11 cellular contexts compared by ENCODE assay signal in the genomic region with DNA sequence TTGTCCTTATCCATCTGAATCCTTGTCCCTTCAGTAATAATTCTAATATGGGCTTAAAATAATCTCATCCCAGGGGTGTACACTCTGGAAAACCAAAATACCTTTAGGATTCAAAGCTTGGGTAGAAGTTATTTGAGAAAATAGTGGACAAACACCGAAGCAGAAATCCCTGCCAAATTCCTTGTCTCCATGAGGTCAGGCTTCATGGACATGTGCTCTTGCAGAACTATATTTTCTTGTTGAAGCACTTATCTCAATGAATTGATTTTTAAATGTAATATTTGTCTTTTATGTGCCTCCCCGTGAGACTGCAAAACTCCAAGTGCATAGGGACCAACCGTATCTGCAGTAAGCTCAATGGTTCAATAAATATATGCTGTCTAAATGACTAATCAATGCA.
"Had no signal": no experiment of that assay in that cellular context is flagged by ENCODE, and none has a peak within 500 bp of the region (broad histone marks: within the 10 kb centered on the region; RNA-seq: fewer than 3 reads in every experiment).

No MANE protein-coding gene starts in this region.

- H3K27ac ChIP-seq: GM23248 had no signal

- ATAC-seq: GM23338, HCT116 had no signal

- H3K9ac ChIP-seq: GM23248 had no signal

- H3K36me3 ChIP-seq: HAP-1 had no signal

- H3K4me2 ChIP-seq: GM23338 had no signal

- H3K4me1 ChIP-seq: HAP-1 had no signal

- FAIRE-seq: H1, H54 had no signal

- H3K4me3 ChIP-seq: GM23248, GM23338, HAP-1 had no signal

- H2AFZ ChIP-seq: GM23248, GM23338 had no signal

- DNase-seq: GM23248, GOT3, H7, H9, HCEC 1CT, HFFc6 had no signal
